ENCODE assay signal across 1 cellular context in the genomic region with DNA sequence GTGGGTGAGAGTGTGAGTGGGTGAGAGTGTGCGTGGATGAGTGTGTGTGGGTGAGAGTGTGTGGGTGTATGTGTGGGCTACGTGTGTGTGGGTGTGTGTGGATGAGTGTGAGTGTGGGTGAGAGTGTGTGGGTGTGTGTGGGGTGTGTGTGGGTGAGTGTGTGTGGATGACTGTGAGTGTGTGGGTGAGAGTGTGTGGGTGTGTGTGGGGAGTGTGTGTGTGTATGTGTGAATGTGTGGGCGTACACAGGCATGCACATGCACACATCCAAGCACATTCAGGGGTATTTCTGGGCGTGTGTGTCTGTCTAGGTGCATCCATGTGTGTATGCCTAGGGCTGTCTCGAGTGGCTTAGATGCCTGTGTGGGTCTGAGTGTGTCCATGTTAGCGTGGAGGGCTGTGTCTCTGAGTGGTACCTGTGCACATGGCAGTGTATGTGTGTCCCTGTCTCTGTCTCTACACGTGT.
TF ChIP-seq lines count a peak whose summit lies in the region.

No MANE protein-coding gene starts in this region.

TF ChIP-seq in HepG2, 621 proteins besides CTCF, POLR2A, EP300 and RAD21:
- TF ChIP-seq, protein P1, sequence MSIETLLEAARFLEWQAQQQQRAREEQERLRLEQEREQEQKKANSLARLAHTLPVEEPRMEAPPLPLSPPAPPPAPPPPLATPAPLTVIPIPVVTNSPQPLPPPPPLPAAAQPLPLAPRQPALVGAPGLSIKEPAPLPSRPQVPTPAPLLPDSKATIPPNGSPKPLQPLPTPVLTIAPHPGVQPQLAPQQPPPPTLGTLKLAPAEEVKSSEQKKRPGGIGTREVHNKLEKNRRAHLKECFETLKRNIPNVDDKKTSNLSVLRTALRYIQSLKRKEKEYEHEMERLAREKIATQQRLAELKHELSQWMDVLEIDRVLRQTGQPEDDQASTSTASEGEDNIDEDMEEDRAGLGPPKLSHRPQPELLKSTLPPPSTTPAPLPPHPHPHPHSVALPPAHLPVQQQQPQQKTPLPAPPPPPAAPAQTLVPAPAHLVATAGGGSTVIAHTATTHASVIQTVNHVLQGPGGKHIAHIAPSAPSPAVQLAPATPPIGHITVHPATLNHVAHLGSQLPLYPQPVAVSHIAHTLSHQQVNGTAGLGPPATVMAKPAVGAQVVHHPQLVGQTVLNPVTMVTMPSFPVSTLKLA (IDR thresholded peaks at IDR 0.05): peak; percentile 43; the same call in 1 of the 2 replicates
- TF ChIP-seq ZNF34 (CRISPR knock-in tag; IDR thresholded peaks at IDR 0.05; ENCODE audit: borderline replicate concordance): no peak
